Comparison of ENCODE assay signal across 9 cellular contexts in the genomic region with DNA sequence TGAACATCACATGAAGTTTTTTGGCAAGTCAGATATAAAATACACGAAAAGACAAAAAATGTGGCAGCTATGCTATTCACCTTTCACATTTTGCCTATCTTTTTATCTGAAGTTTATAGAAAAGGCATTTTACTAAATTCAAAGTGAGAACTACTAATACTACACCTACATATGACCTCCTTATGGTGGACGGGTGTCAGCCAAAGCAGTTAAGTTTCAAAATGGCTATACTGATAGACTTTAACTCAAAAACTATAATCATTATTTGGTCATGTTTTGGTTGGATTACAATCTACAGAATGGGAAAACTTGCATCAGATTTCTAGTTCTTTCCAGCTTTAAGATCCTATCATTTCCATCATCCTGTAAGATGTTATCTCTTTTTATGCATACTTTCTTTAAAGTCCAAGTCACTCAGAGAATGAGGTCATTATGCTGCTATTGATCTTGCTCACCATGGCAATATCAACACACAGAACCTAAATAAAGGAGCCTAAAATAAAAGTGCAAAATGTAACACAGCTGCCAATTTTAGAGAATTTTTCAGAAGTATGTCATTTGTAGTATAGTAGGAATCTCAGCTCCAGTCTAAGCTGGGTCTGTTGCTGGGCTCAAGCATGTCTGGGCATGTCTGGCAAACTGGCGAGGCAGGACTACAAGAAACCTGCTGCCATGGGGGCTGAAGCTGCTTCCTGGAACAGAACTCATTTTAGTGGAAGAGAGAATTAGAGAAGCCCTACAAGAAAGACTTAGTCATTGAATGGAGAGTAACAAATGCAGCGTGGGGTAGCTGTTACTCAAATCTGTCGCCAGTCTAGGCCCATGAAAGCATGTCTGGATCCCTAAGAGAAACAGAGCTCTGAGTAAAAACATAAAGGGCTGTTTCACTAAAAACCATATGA. TPM values are rescaled to one million over a fixed set of nuclear protein-coding genes. Genes with fewer than 3 reads are reported as not detected.
DNase-seq lines count a peak whose midpoint lies in the region; ATAC-seq and TF ChIP-seq lines count a peak whose summit lies in the region.
"Had no signal": no experiment of that assay in that cellular context is flagged by ENCODE, and none has a peak within 500 bp of the region (broad histone marks: within the 10 kb centered on the region; RNA-seq: fewer than 3 reads in every experiment).

No MANE protein-coding gene starts in this region.

- peak overlapping the region; percentile 96 for H3K27ac Mint-ChIP-seq in WTC11
- H3K27ac Mint-ChIP-seq in stimulated activated naive B cell treated with anti-CD40 and anti-IgM and Interleukin-4, amounts not matched to agents 10 μg/mL and 1 μg/mL and 100 μg/mL, for 72 hours, result peak overlapping the region; percentile 51
- H3K27ac Mint-ChIP-seq: dendritic cell treated with granulocyte-macrophage colony-stimulating factor and Interleukin-4, amounts not matched to agents 40 ng/mL and 50 ng/mL, for 4 days had no signal

- no peak for TF ChIP-seq CTCF in WTC11 (IDR thresholded peaks at IDR 0.05)

- peaks cover 30% of the 10 kb centered on the region for H3K36me3 Mint-ChIP-seq in WTC11
- peaks cover 0 to 3% of the 10 kb centered on the region in 2 donors for H3K36me3 Mint-ChIP-seq in stimulated activated naive B cell treated with anti-CD40 and anti-IgM and Interleukin-4, amounts not matched to agents 10 μg/mL and 1 μg/mL and 100 μg/mL, for 72 hours

- peaks cover 37% of the 10 kb centered on the region for H3K4me1 Mint-ChIP-seq in WTC11
- H3K4me1 Mint-ChIP-seq in stimulated activated naive B cell treated with anti-CD40 and anti-IgM and Interleukin-4, amounts not matched to agents 10 μg/mL and 1 μg/mL and 100 μg/mL, for 72 hours, result peaks cover 0 to 3% of the 10 kb centered on the region in 2 donors

- CTCF ChIA-PET in WTC11 (lab: Charles Lee), result interaction anchor here (1.0 kb wide), 1 partner anchor 22 kb away, joined by 4 read pairs; no protein-coding TSS in a partner anchor

- peak; percentile 34 to 49 (median 42) for DNase-seq in stimulated activated CD4-positive, alpha-beta T cell treated with anti-CD3 and anti-CD28 coated beads, Interleukin-12 subunit alpha, Interleukin-12 subunit beta, amount 100 ng/mL, for 48 hours (ENCODE audit: low read depth in 2 of 3, low spot score in 1 of 3)
- DNase-seq in stimulated activated CD4-positive, alpha-beta T cell treated with anti-CD3 and anti-CD28 coated beads, Interleukin-4, amount 100 ng/mL, for 1 hour, result no peak
- no peak for DNase-seq in WTC11 (ENCODE audit: low spot score)
- DNase-seq in fibroblast of peridontal ligament (ENCODE audit: extremely low read depth), result peak; percentile 91
- no peak for DNase-seq in stimulated activated naive B cell treated with anti-CD40 and anti-IgM and Interleukin-4, amounts not matched to agents 10 μg/mL and 1 μg/mL and 100 μg/mL, for 72 hours
- DNase-seq in iPS-NIHi7 (ENCODE audit: extremely low spot score), result no peak
- no peak for DNase-seq in NCI-H82 (lab: John Stamatoyannopoulos, UW)

- H3K27me3 Mint-ChIP-seq in WTC11 (ENCODE audit: low read depth), result no peaks in the 10 kb centered on the region
- no peaks in the 10 kb centered on the region for H3K27me3 Mint-ChIP-seq in stimulated activated naive B cell treated with anti-CD40 and anti-IgM and Interleukin-4, amounts not matched to agents 10 μg/mL and 1 μg/mL and 100 μg/mL, for 72 hours

- no peak overlapping the region for H3K4me3 Mint-ChIP-seq in WTC11
- no peak overlapping the region for H3K4me3 Mint-ChIP-seq in stimulated activated naive B cell treated with anti-CD40 and anti-IgM and Interleukin-4, amounts not matched to agents 10 μg/mL and 1 μg/mL and 100 μg/mL, for 72 hours
- H3K4me3 Mint-ChIP-seq: dendritic cell treated with granulocyte-macrophage colony-stimulating factor and Interleukin-4, amounts not matched to agents 40 ng/mL and 50 ng/mL, for 4 days had no signal

- peak; percentile 44 for ATAC-seq in HG03095 (IDR thresholded peaks at IDR 0.05; ENCODE audit: unreplicated experiment)
- ATAC-seq in WTC11, result peak; percentile 65
- peak; percentile 39 to 69 for ATAC-seq in stimulated activated naive B cell treated with anti-CD40 and anti-IgM and Interleukin-4, amounts not matched to agents 10 μg/mL and 1 μg/mL and 100 μg/mL, for 72 hours (replicated peaks)

- POLR2A ChIA-PET in WTC11 (lab: Charles Lee), result interaction anchor here (0.7 kb wide), 1 partner anchor 1893 kb away, joined by 3 read pairs; no protein-coding TSS in a partner anchor

- peaks cover 15% of the 10 kb centered on the region for H3K9me3 Mint-ChIP-seq in WTC11
- peaks cover 0 to 5% of the 10 kb centered on the region in 2 donors for H3K9me3 Mint-ChIP-seq in stimulated activated naive B cell treated with anti-CD40 and anti-IgM and Interleukin-4, amounts not matched to agents 10 μg/mL and 1 μg/mL and 100 μg/mL, for 72 hours
- H3K9me3 Mint-ChIP-seq: dendritic cell treated with granulocyte-macrophage colony-stimulating factor and Interleukin-4, amounts not matched to agents 40 ng/mL and 50 ng/mL, for 4 days had no signal

TF ChIP-seq in WTC11, 78 proteins besides CTCF, POLR2A, EP300 and RAD21:
- TF ChIP-seq TP53 (CRISPR knock-in tag; IDR thresholded peaks at IDR 0.05) (peak; percentile 97), ZNF532 (CRISPR knock-in tag; IDR thresholded peaks at IDR 0.05; ENCODE audit: borderline replicate concordance) (no peak)

RNA-seq across cellular contexts. Expression of gene AEBP2, which starts 7.6 kb away (rescaled TPM):
- 61.9 to 69.9 TPM (median 65.9 TPM) in 3 replicates for total RNA-seq in WTC11 (2021)

Comparison
In these comparisons a context has a peak if more than half of its experiments do, and no peak if none do; other contexts are left out.
1. DNase-seq: peak in stimulated activated CD4-positive, alpha-beta T cell treated with anti-CD3 and anti-CD28 coated beads, Interleukin-12 subunit alpha, Interleukin-12 subunit beta, amount 100 ng/mL, for 48 hours (3 of 3) and fibroblast of peridontal ligament (single experiment); none in stimulated activated CD4-positive, alpha-beta T cell treated with anti-CD3 and anti-CD28 coated beads, Interleukin-4, amount 100 ng/mL, for 1 hour (single experiment), WTC11 (single experiment), stimulated activated naive B cell treated with anti-CD40 and anti-IgM and Interleukin-4, amounts not matched to agents 10 μg/mL and 1 μg/mL and 100 μg/mL, for 72 hours (single experiment), iPS-NIHi7 (single experiment) and NCI-H82 (single experiment).
2. Peak in every context shown above with its lines, with median percentiles within 50 percentile points of each other: ATAC-seq.